15 cellular contexts compared by ENCODE assay signal in the genomic region with DNA sequence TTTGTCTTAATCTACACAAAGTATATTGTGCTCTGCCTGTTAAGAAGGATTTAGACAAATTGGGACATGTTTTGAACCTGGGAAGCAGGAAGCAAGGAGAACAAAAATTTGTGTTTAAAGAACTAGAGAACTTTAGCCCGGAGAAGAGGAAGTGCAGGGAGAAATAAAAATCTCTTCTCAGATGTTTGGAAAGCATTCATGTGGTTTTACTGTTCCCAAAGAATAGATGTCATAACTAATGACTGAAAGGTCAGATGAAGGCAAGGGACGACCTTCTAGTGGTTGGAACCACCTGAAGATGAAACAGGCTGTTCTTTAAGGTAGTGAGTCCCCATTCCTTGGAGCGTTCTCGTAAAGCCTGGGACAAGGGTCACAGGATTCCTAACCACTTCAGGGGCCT. TPM values are rescaled to one million over a fixed set of nuclear protein-coding genes. Genes with fewer than 3 reads are reported as not detected.
DNase-seq lines count a peak whose midpoint lies in the region; ATAC-seq and TF ChIP-seq lines count a peak whose summit lies in the region.
"Had no signal": no experiment of that assay in that cellular context is flagged by ENCODE, and none has a peak within 500 bp of the region (broad histone marks: within the 10 kb centered on the region; RNA-seq: fewer than 3 reads in every experiment).

No MANE protein-coding gene starts in this region.

- no peak overlapping the region for H3K27ac Mint-ChIP-seq in natural killer cell
- H3K27ac Mint-ChIP-seq: activated T-helper 1 cell treated with anti-CD3 and anti-CD28 coated beads, Interleukin-12 subunit alpha, Interleukin-12 subunit beta, Interleukin-2, Interleukin-4 antibody, amounts not matched to agents 30 ng/mL and 10 ng/mL and 1 ng/mL, durations not matched to agents 14 hours and 24 hours and 36 hours had no signal

- H3K4me3 Mint-ChIP-seq in natural killer cell = no peak overlapping the region
- H3K4me3 Mint-ChIP-seq: activated T-helper 1 cell treated with anti-CD3 and anti-CD28 coated beads, Interleukin-12 subunit alpha, Interleukin-12 subunit beta, Interleukin-2, Interleukin-4 antibody, amounts not matched to agents 30 ng/mL and 10 ng/mL and 1 ng/mL, durations not matched to agents 14 hours and 24 hours and 36 hours; B cell; brain had no signal

- no peak overlapping the region for H4K8ac ChIP-seq in trophoblast cell (ENCODE audit: low read depth, low read length)

- no peak overlapping the region for H3K4me3 ChIP-seq in NB4 (ENCODE audit: low read depth, low read length)
- H3K4me3 ChIP-seq in colonic mucosa = no peak overlapping the region
- no peak overlapping the region for H3K4me3 ChIP-seq in trophoblast cell (ENCODE audit: low read depth, low read length)

- peaks cover 22% of the 10 kb centered on the region for H3K79me1 ChIP-seq in trophoblast cell (ENCODE audit: low read length)

- peak overlapping the region; percentile 9 for H4K91ac ChIP-seq in trophoblast cell (ENCODE audit: low read depth, low read length)

- H3K4me1 ChIP-seq in colonic mucosa (no peaks in the 10 kb centered on the region), trophoblast cell (ENCODE audit: control insufficient read depth in 1 of 2, insufficient read depth in 2 of 2, low read length in 2 of 2) (peaks cover 18 to 25% of the 10 kb centered on the region in 2 experiments)

- no peaks in the 10 kb centered on the region for H3K36me3 Mint-ChIP-seq in natural killer cell
- H3K36me3 Mint-ChIP-seq: brain had no signal

- H3K27me3 Mint-ChIP-seq in natural killer cell (ENCODE audit: low read depth in 2 of 2) = no peaks in the 10 kb centered on the region
- H3K27me3 Mint-ChIP-seq: B cell, brain had no signal

- no peaks in the 10 kb centered on the region for H3K9me3 Mint-ChIP-seq in natural killer cell
- H3K9me3 Mint-ChIP-seq: activated T-helper 1 cell treated with anti-CD3 and anti-CD28 coated beads, Interleukin-12 subunit alpha, Interleukin-12 subunit beta, Interleukin-2, Interleukin-4 antibody, amounts not matched to agents 30 ng/mL and 10 ng/mL and 1 ng/mL, durations not matched to agents 14 hours and 24 hours and 36 hours; brain had no signal

- no peak overlapping the region for H3K4ac ChIP-seq in trophoblast cell (ENCODE audit: low read depth, low read length)

- in situ Hi-C loops in ACHN (cut with HindIII; ENCODE audit: low pct_ligation_motif_present, low pct_unique_long_range_greater_than_20kb, low sequenced_read_pairs) = no loop called here

- intact Hi-C loops in colonic mucosa (cut with DNase I) = loop anchor here (2.0 to 10.0 kb wide), 2 partner anchors 140 to 248 kb away; no protein-coding TSS in a partner anchor
- intact Hi-C loops in natural killer cell (cut with micrococcal nuclease) = no loop called here

- H3K9ac ChIP-seq in colonic mucosa (ENCODE audit: low read depth in 2 of 2, low read length in 2 of 2) (peak overlapping the region in 1 of 2 donors; percentile 14), trophoblast cell (ENCODE audit: low read length) (no peak overlapping the region)

- TF ChIP-seq CTCF in NB4 (IDR thresholded peaks at IDR 0.05; ENCODE audit: low read depth, low read length) (no peak), colonic mucosa (IDR thresholded peaks at IDR 0.05) (no peak), natural killer cell (IDR thresholded peaks at IDR 0.05) (no peak)

- H3K27ac ChIP-seq in colonic mucosa = peak overlapping the region; percentile 32
- H3K27ac ChIP-seq in trophoblast cell (ENCODE audit: low read depth, low read length) = no peak overlapping the region

- H2BK120ac ChIP-seq in trophoblast cell (ENCODE audit: insufficient read depth, low read length, poor library complexity) = no peak overlapping the region

- no peaks in the 10 kb centered on the region for H3K79me2 ChIP-seq in trophoblast cell (ENCODE audit: control insufficient read depth, insufficient read depth, low read length, poor library complexity)

- no peak for TF ChIP-seq POLR2A in NB4 (IDR thresholded peaks at IDR 0.05; ENCODE audit: extremely low read depth, insufficient read length)

- no peaks in the 10 kb centered on the region for H3K9me3 ChIP-seq in colonic mucosa
- no peaks in the 10 kb centered on the region for H3K9me3 ChIP-seq in trophoblast cell (ENCODE audit: insufficient read depth, low read depth, low read length)

- H3K27me3 ChIP-seq in colonic mucosa (no peaks in the 10 kb centered on the region), trophoblast cell (ENCODE audit: insufficient read depth, low read length) (no peaks in the 10 kb centered on the region)

- H3K4me1 Mint-ChIP-seq in natural killer cell = peaks cover 0 to 5% of the 10 kb centered on the region in 2 donors

- no peak overlapping the region for H3K14ac ChIP-seq in trophoblast cell (ENCODE audit: low read length)

- H3K36me3 ChIP-seq in colonic mucosa = no peaks in the 10 kb centered on the region
- no peaks in the 10 kb centered on the region for H3K36me3 ChIP-seq in trophoblast cell (ENCODE audit: control insufficient read depth in 1 of 2, insufficient read depth in 2 of 2, low read length in 2 of 2)

- no peak overlapping the region for H2BK12ac ChIP-seq in trophoblast cell (ENCODE audit: low read length)

- no CpG with 5 or more reads among the region's 4 CpGs for WGBS in trophoblast cell (ENCODE audit: extremely low coverage, insufficient coverage, insufficient read length)

- H2AFZ ChIP-seq in trophoblast cell (ENCODE audit: insufficient read depth, low read length, poor library complexity) = no peak overlapping the region

- H2AK5ac ChIP-seq in trophoblast cell (ENCODE audit: low read length) = no peak overlapping the region

- no peak overlapping the region for H3K23ac ChIP-seq in trophoblast cell (ENCODE audit: low read length)

- H3K4me2 ChIP-seq in trophoblast cell (ENCODE audit: low read length) = no peak overlapping the region

- no peak overlapping the region for H2BK5ac ChIP-seq in trophoblast cell (ENCODE audit: low read depth, low read length, poor library complexity)

- no peak for ATAC-seq in natural killer cell

- peak; percentile 33 to 50 for DNase-seq in AML-193 (lab: John Stamatoyannopoulos, UW)
- DNase-seq in NB4 (ENCODE audit: low read depth) = peak; percentile 47
- DNase-seq in colonic mucosa = no peak
- no peak for DNase-seq in trophoblast cell
- DNase-seq in Ammon's horn (ENCODE audit: low spot score) = no peak
- DNase-seq in ACHN = no peak
- no peak for DNase-seq in stimulated activated CD4-positive, alpha-beta T cell treated with anti-CD3 and anti-CD28 coated beads, Interleukin-4, amount 100 ng/mL, for 1 hour
- DNase-seq in natural killer cell = no peak
- DNase-seq: activated CD4-positive, alpha-beta T cell treated with anti-CD3 and anti-CD28 coated beads for 1 hour; erythroblast; NCI-H446; SHP77 had no signal

- no peak overlapping the region for H3K18ac ChIP-seq in trophoblast cell (ENCODE audit: low read length)

- no peak overlapping the region for H4K12ac ChIP-seq in trophoblast cell (ENCODE audit: low read depth, low read length)

RNA-seq across cellular contexts. Expression of a gene that starts 38.3 kb away (rescaled TPM):
- total RNA-seq in colonic mucosa = 10 to 100 TPM in 1 of 2 donors, 1 to 10 TPM in 1; 3.5 to 18.7 TPM
- polyA plus RNA-seq in trophoblast cell (2013) = 1.5 and 1.9 TPM in 2 replicates
- total RNA-seq in natural killer cell = under 1 TPM in 2 of 3 donors, not detected in 1; 0.50 to 0.54 TPM
- total RNA-seq: activated T-helper 1 cell treated with anti-CD3 and anti-CD28 coated beads, Interleukin-12 subunit alpha, Interleukin-12 subunit beta, Interleukin-2, Interleukin-4 antibody, amounts not matched to agents 30 ng/mL and 10 ng/mL and 1 ng/mL, durations not matched to agents 14 hours and 24 hours and 36 hours had no signal

Comparison
In these comparisons a context has a peak if more than half of its experiments do, and no peak if none do; other contexts are left out.
1. DNase-seq: peak in AML-193 (2 of 2) and NB4 (single experiment); none in colonic mucosa (single experiment), trophoblast cell (0 of 2), Ammon's horn (single experiment), ACHN (single experiment), stimulated activated CD4-positive, alpha-beta T cell treated with anti-CD3 and anti-CD28 coated beads, Interleukin-4, amount 100 ng/mL, for 1 hour (single experiment) and natural killer cell (single experiment).